Comparison of ENCODE assay signal across 20 cellular contexts in genomic region chr10:90373911-90374310, GRCh38.
A peak's percentile ranks its signal among the peaks of the same experiment; 100 is the strongest.
DNase-seq lines count a peak whose midpoint lies in the region; ATAC-seq and TF ChIP-seq lines count a peak whose summit lies in the region.
"Had no signal": no experiment of that assay in that cellular context is flagged by ENCODE, and none has a peak within 500 bp of the region (broad histone marks: within the 10 kb centered on the region; RNA-seq: fewer than 3 reads in every experiment).

No MANE protein-coding gene starts in this region.

- no peak overlapping the region for H3K4me3 ChIP-seq in HFF-Myc (replicated peaks; ENCODE audit: low read depth, low read length)
- H3K4me3 ChIP-seq in epithelial cell of esophagus (ENCODE audit: low read length): no peak overlapping the region
- H3K4me3 ChIP-seq: GM12878, GM23248 had no signal

- POLR2A ChIA-PET in activated CD4-positive, alpha-beta T cell treated with anti-CD3 and anti-CD28 coated beads for 36 hours (lab: Charles Lee): no interaction called here

- H3K27ac Mint-ChIP-seq in activated CD4-positive, alpha-beta T cell treated with anti-CD3 and anti-CD28 coated beads for 36 hours: no peak overlapping the region
- H3K27ac Mint-ChIP-seq: CD4-positive, CD25-positive, alpha-beta regulatory T cell; CD8-positive, alpha-beta memory T cell had no signal

- DNase-seq in HFF-Myc (ENCODE audit: extremely low read depth, low read depth) (peak; percentile 4), amniotic epithelial cell (ENCODE audit: low read depth) (peak; percentile 85), epithelial cell of esophagus (ENCODE audit: low read depth) (peak; percentile 11), iris pigment epithelial cell (ENCODE audit: low read depth) (peak; percentile 54)
- no peak for DNase-seq in activated CD4-positive, alpha-beta T cell treated with anti-CD3 and anti-CD28 coated beads for 36 hours
- DNase-seq: ACHN; BE2C; C1 segment of cervical spinal cord; CD4-positive, CD25-positive, alpha-beta regulatory T cell; CD8-positive, alpha-beta memory T cell; COR-L47; DMS 273 treated with DMSO at 0.1 percent for 48 hours; DMS53; DND-41; EL; GM23248; HCEC 1CT had no signal

- H3K27me3 Mint-ChIP-seq in activated CD4-positive, alpha-beta T cell treated with anti-CD3 and anti-CD28 coated beads for 36 hours: peaks cover 3% of the 10 kb centered on the region
- H3K27me3 Mint-ChIP-seq: CD4-positive, CD25-positive, alpha-beta regulatory T cell had no signal

- peaks cover 3% of the 10 kb centered on the region for H3K9me3 Mint-ChIP-seq in activated CD4-positive, alpha-beta T cell treated with anti-CD3 and anti-CD28 coated beads for 36 hours (ENCODE audit: low read depth)

- CTCF ChIA-PET in activated CD4-positive, alpha-beta T cell treated with anti-CD3 and anti-CD28 coated beads for 36 hours (lab: Charles Lee): no interaction called here

- no peaks in the 10 kb centered on the region for H3K4me1 Mint-ChIP-seq in activated CD4-positive, alpha-beta T cell treated with anti-CD3 and anti-CD28 coated beads for 36 hours
- H3K4me1 Mint-ChIP-seq: CD4-positive, CD25-positive, alpha-beta regulatory T cell; CD8-positive, alpha-beta memory T cell had no signal

- H3K4me3 Mint-ChIP-seq in activated CD4-positive, alpha-beta T cell treated with anti-CD3 and anti-CD28 coated beads for 36 hours: no peak overlapping the region
- H3K4me3 Mint-ChIP-seq: CD4-positive, CD25-positive, alpha-beta regulatory T cell; CD8-positive, alpha-beta memory T cell had no signal

- no peak for TF ChIP-seq CTCF in HFF-Myc (IDR thresholded peaks at IDR 0.05; ENCODE audit: low read depth, low read length, missing control alignments)
- no peak for TF ChIP-seq CTCF in epithelial cell of esophagus (IDR thresholded peaks at IDR 0.05; ENCODE audit: insufficient read depth, low read depth, low read length, missing control alignments)

- H3K36me3 Mint-ChIP-seq in activated CD4-positive, alpha-beta T cell treated with anti-CD3 and anti-CD28 coated beads for 36 hours (ENCODE audit: low read depth): no peaks in the 10 kb centered on the region
- H3K36me3 Mint-ChIP-seq: CD4-positive, CD25-positive, alpha-beta regulatory T cell; CD8-positive, alpha-beta memory T cell had no signal

- intact Hi-C loops in activated CD4-positive, alpha-beta T cell treated with anti-CD3 and anti-CD28 coated beads for 36 hours (cut with DNase I, micrococcal nuclease): no loop called here

- ATAC-seq in HG02885 (IDR thresholded peaks at IDR 0.05; ENCODE audit: poor library complexity, unreplicated experiment) (no peak), HG03520 (IDR thresholded peaks at IDR 0.05; ENCODE audit: unreplicated experiment) (no peak)
- ATAC-seq in activated CD4-positive, alpha-beta T cell treated with anti-CD3 and anti-CD28 coated beads for 36 hours: no peak
- ATAC-seq: GM12878 had no signal
